36 cellular contexts compared by ENCODE assay signal in the genomic region with DNA sequence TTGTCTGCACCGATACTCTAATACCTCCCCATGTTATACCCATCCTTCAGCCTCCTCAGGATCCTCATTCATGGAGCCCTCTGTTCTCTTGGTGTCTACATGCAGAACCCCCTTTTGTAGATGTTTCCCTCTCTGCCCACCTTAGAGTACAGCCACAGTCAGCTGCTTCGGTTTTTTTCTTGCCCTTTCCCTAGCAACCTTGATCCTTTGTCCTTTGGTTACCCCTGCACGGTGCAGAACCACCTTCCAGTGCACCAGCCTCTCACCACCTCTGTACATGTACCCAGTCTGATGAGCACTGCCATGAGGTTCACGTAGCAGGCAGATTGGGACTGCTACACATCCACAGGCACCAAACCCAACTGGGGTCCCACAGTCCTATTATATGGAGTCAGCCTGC. TPM values are rescaled to one million over a fixed set of nuclear protein-coding genes. Genes with fewer than 3 reads are reported as not detected.
"Had no signal": no experiment of that assay in that cellular context is flagged by ENCODE, and none has a peak within 500 bp of the region (broad histone marks: within the 10 kb centered on the region; RNA-seq: fewer than 3 reads in every experiment).

No MANE protein-coding gene starts in this region.

- H3K27me3 Mint-ChIP-seq: activated CD4-positive, alpha-beta memory T cell treated with anti-CD3 and anti-CD28 coated beads, Interleukin-2, amount 10 ng/mL, durations not matched to agents 7 days and 5 days; activated naive CD4-positive, alpha-beta T cell treated with anti-CD3 and anti-CD28 coated beads, Interleukin-2, amount 50 U/mL, for 24 hours; activated T-cell treated with anti-CD3 and anti-CD28 coated beads, Interleukin-2, amount 50 U/mL, for 24 hours had no signal

- H3K36me3 ChIP-seq: WERI-Rb-1 had no signal

- DNase-seq: activated CD4-positive, alpha-beta memory T cell treated with anti-CD3 and anti-CD28 coated beads, Interleukin-2, amount 10 ng/mL, durations not matched to agents 7 days and 5 days; activated CD4-positive, alpha-beta T cell treated with anti-CD3 and anti-CD28 coated beads for 1 hour; activated CD4-positive, alpha-beta T cell treated with anti-CD3 and anti-CD28 coated beads for 48 hours; activated CD4-positive, CD25-positive, alpha-beta regulatory T cell; activated CD8-positive, alpha-beta memory T cell treated with anti-CD3 and anti-CD28 coated beads for 24 hours; activated gamma-delta T cell; activated naive CD4-positive, alpha-beta T cell treated with Interleukin-2 at 50 U/mL for 16 hours; anterior cingulate cortex; MM.1S; MV-4-11; NCI-H1092; NCI-H146; NCI-H187; NCI-H2029 treated with DMSO at 0.1 percent for 48 hours; NCI-H2107; NCI-H2171; NCI-H510A; NCI-H526; NCI-H748 treated with DMSO at 0.1 percent for 48 hours; NK-92 treated with Interleukin-12 subunit alpha and Interleukin-12 subunit beta, amount 100 ng/mL, for 24 hours; PC-9; Right ventricle myocardium superior; SW 1271; T-helper 1 cell; T1000; WERI-Rb-1 had no signal

- H3K4me3 ChIP-seq: PC-9 had no signal

- H3K4me3 Mint-ChIP-seq: activated CD4-positive, alpha-beta memory T cell treated with anti-CD3 and anti-CD28 coated beads, Interleukin-2, amount 10 ng/mL, durations not matched to agents 7 days and 5 days; activated naive CD4-positive, alpha-beta T cell treated with anti-CD3 and anti-CD28 coated beads, Interleukin-2, amount 50 U/mL, for 24 hours; activated T-cell treated with anti-CD3 and anti-CD28 coated beads, Interleukin-2, amount 50 U/mL, for 24 hours; brain had no signal

- H3K9me3 Mint-ChIP-seq: activated CD4-positive, alpha-beta memory T cell treated with anti-CD3 and anti-CD28 coated beads, Interleukin-2, amount 10 ng/mL, durations not matched to agents 7 days and 5 days; activated naive CD4-positive, alpha-beta T cell treated with anti-CD3 and anti-CD28 coated beads, Interleukin-2, amount 50 U/mL, for 24 hours; activated T-cell treated with anti-CD3 and anti-CD28 coated beads, Interleukin-2, amount 50 U/mL, for 24 hours; activated T-helper 2 cell treated with anti-CD3 and anti-CD28 coated beads, Interferon-gamma antibody, Interleukin-2, Interleukin-4, amounts not matched to agents 10 μg/mL and 5 μg/mL and 100 μg/mL, durations not matched to agents 14 hours and 24 hours and 36 hours had no signal

- H3K27ac Mint-ChIP-seq: activated CD4-positive, alpha-beta memory T cell treated with anti-CD3 and anti-CD28 coated beads, Interleukin-2, amount 10 ng/mL, durations not matched to agents 7 days and 5 days; activated naive CD4-positive, alpha-beta T cell treated with anti-CD3 and anti-CD28 coated beads, Interleukin-2, amount 50 U/mL, for 24 hours; activated T-cell treated with anti-CD3 and anti-CD28 coated beads, Interleukin-2, amount 50 U/mL, for 24 hours; activated T-helper 2 cell treated with anti-CD3 and anti-CD28 coated beads, Interferon-gamma antibody, Interleukin-2, Interleukin-4, amounts not matched to agents 10 μg/mL and 5 μg/mL and 100 μg/mL, durations not matched to agents 14 hours and 24 hours and 36 hours had no signal

- H3K27ac ChIP-seq: KMS-11, PC-9, RWPE1, WERI-Rb-1 had no signal

RNA-seq across cellular contexts. Expression of gene TMEM239, which starts 31.6 kb away (rescaled TPM):
- total RNA-seq: activated CD4-positive, alpha-beta memory T cell treated with anti-CD3 and anti-CD28 coated beads, Interleukin-2, amount 10 ng/mL, durations not matched to agents 7 days and 5 days; activated T-helper 2 cell treated with anti-CD3 and anti-CD28 coated beads, Interferon-gamma antibody, Interleukin-2, Interleukin-4, amounts not matched to agents 10 μg/mL and 5 μg/mL and 100 μg/mL, durations not matched to agents 14 hours and 24 hours and 36 hours; bronchial epithelial cell; LHCN-M2; OCI-LY7; PC-9; Right ventricle myocardium superior; T-helper 2 cell treated with Interferon-gamma antibody and Interleukin-4, amounts not matched to agents 100 ng/mL and 5 ng/mL, for 36 hours had no signal

RNA-seq across cellular contexts. Expression of gene C20orf141, which starts 33.0 kb away (rescaled TPM):
- total RNA-seq: activated CD4-positive, alpha-beta memory T cell treated with anti-CD3 and anti-CD28 coated beads, Interleukin-2, amount 10 ng/mL, durations not matched to agents 7 days and 5 days; activated T-helper 2 cell treated with anti-CD3 and anti-CD28 coated beads, Interferon-gamma antibody, Interleukin-2, Interleukin-4, amounts not matched to agents 10 μg/mL and 5 μg/mL and 100 μg/mL, durations not matched to agents 14 hours and 24 hours and 36 hours; bronchial epithelial cell; LHCN-M2; OCI-LY7; PC-9; Right ventricle myocardium superior; T-helper 2 cell treated with Interferon-gamma antibody and Interleukin-4, amounts not matched to agents 100 ng/mL and 5 ng/mL, for 36 hours had no signal
